In genomic region chr10:24884316-24884715, GRCh38 we compare ENCODE assay signal across 24 cellular contexts.
DNase-seq lines count a peak whose midpoint lies in the region; ATAC-seq and TF ChIP-seq lines count a peak whose summit lies in the region.
"Had no signal": no experiment of that assay in that cellular context is flagged by ENCODE, and none has a peak within 500 bp of the region (broad histone marks: within the 10 kb centered on the region; RNA-seq: fewer than 3 reads in every experiment).

No MANE protein-coding gene starts in this region.

- no peak for TF ChIP-seq CTCF in activated B cell treated with CpG ODN at 0.5 μM for 24 hours (IDR thresholded peaks at IDR 0.05)
- TF ChIP-seq CTCF in mucosa of descending colon (IDR thresholded peaks at IDR 0.05), result no peak

- ATAC-seq in activated naive CD8-positive, alpha-beta T cell treated with anti-CD3 and anti-CD28 coated beads, Interleukin-2, amount 10 ng/mL, durations not matched to agents 7 days and 5 days (ENCODE audit: low read depth), result no peak
- ATAC-seq in activated naive CD8-positive, alpha-beta T cell treated with anti-CD3 and anti-CD28 coated beads, Interleukin-2, amount 50 U/mL, for 24 hours, result no peak
- no peak for ATAC-seq in activated B cell treated with CpG ODN at 0.5 μM for 24 hours (ENCODE audit: low read depth)
- no peak for ATAC-seq in HG03457 (IDR thresholded peaks at IDR 0.05; ENCODE audit: unreplicated experiment)
- no peak for ATAC-seq in mucosa of descending colon
- ATAC-seq: gastrocnemius medialis, SK-N-SH treated with all-trans-retinoic acid at 6 μM for 48 hours had no signal

- peak overlapping the region; percentile 16 for H3K27ac ChIP-seq in iPS-18a (ENCODE audit: low read length)
- H3K27ac ChIP-seq: esophagus squamous epithelium, gastrocnemius medialis, neutrophil, suprapubic skin, WERI-Rb-1 had no signal

- no peaks in the 10 kb centered on the region for H3K27me3 Mint-ChIP-seq in activated naive CD8-positive, alpha-beta T cell treated with anti-CD3 and anti-CD28 coated beads, Interleukin-2, amount 10 ng/mL, durations not matched to agents 7 days and 5 days
- no peaks in the 10 kb centered on the region for H3K27me3 Mint-ChIP-seq in activated naive CD8-positive, alpha-beta T cell treated with anti-CD3 and anti-CD28 coated beads, Interleukin-2, amount 50 U/mL, for 24 hours
- H3K27me3 Mint-ChIP-seq in activated B cell treated with CpG ODN at 0.5 μM for 24 hours, result no peaks in the 10 kb centered on the region

- CTCF ChIA-PET in activated B cell treated with CpG ODN at 0.5 μM for 24 hours (lab: Charles Lee), result no interaction called here

- peaks cover 42% of the 10 kb centered on the region for H3K4me1 Mint-ChIP-seq in activated naive CD8-positive, alpha-beta T cell treated with anti-CD3 and anti-CD28 coated beads, Interleukin-2, amount 10 ng/mL, durations not matched to agents 7 days and 5 days
- peaks cover 67% of the 10 kb centered on the region for H3K4me1 Mint-ChIP-seq in activated naive CD8-positive, alpha-beta T cell treated with anti-CD3 and anti-CD28 coated beads, Interleukin-2, amount 50 U/mL, for 24 hours
- H3K4me1 Mint-ChIP-seq in activated B cell treated with CpG ODN at 0.5 μM for 24 hours, result peaks cover 44% of the 10 kb centered on the region

- peaks cover 12% of the 10 kb centered on the region for H3K4me1 ChIP-seq in iPS-18a (ENCODE audit: control insufficient read depth, low read depth, low read length)
- no peaks in the 10 kb centered on the region for H3K4me1 ChIP-seq in mucosa of descending colon (ENCODE audit: low read depth)
- H3K4me1 ChIP-seq: BE2C, gastrocnemius medialis had no signal

- H3K9ac ChIP-seq in iPS-18a (ENCODE audit: low read length), result no peak overlapping the region

- peaks cover 6% of the 10 kb centered on the region for H3K9me3 Mint-ChIP-seq in activated naive CD8-positive, alpha-beta T cell treated with anti-CD3 and anti-CD28 coated beads, Interleukin-2, amount 10 ng/mL, durations not matched to agents 7 days and 5 days
- peaks cover 7% of the 10 kb centered on the region for H3K9me3 Mint-ChIP-seq in activated naive CD8-positive, alpha-beta T cell treated with anti-CD3 and anti-CD28 coated beads, Interleukin-2, amount 50 U/mL, for 24 hours
- no peaks in the 10 kb centered on the region for H3K9me3 Mint-ChIP-seq in activated B cell treated with CpG ODN at 0.5 μM for 24 hours
- H3K9me3 Mint-ChIP-seq: HFFc6 had no signal

- H3K27ac Mint-ChIP-seq in activated naive CD8-positive, alpha-beta T cell treated with anti-CD3 and anti-CD28 coated beads, Interleukin-2, amount 10 ng/mL, durations not matched to agents 7 days and 5 days, result peak overlapping the region; percentile 49
- no peak overlapping the region for H3K27ac Mint-ChIP-seq in activated naive CD8-positive, alpha-beta T cell treated with anti-CD3 and anti-CD28 coated beads, Interleukin-2, amount 50 U/mL, for 24 hours
- H3K27ac Mint-ChIP-seq in activated B cell treated with CpG ODN at 0.5 μM for 24 hours, result peak overlapping the region; percentile 24
- H3K27ac Mint-ChIP-seq: HFFc6 had no signal

- no peaks in the 10 kb centered on the region for H3K27me3 ChIP-seq in iPS-18a (ENCODE audit: control insufficient read depth, insufficient read depth, low read length)
- H3K27me3 ChIP-seq: BE2C, esophagus squamous epithelium, gastrocnemius medialis, neutrophil, suprapubic skin had no signal

- POLR2A ChIA-PET in activated naive CD8-positive, alpha-beta T cell treated with anti-CD3 and anti-CD28 coated beads, Interleukin-2, amount 10 ng/mL, durations not matched to agents 7 days and 5 days (lab: Charles Lee), result interaction anchor here (1.9 kb wide), 1 partner anchor 161 kb away, joined by 7 read pairs; the partner anchor contains the start of gene ARHGAP21
- POLR2A ChIA-PET in activated B cell treated with CpG ODN at 0.5 μM for 24 hours (lab: Charles Lee), result interaction anchor here (0.7 kb wide), 1 partner anchor 236 kb away, joined by 3 read pairs; no protein-coding TSS in a partner anchor

- intact Hi-C loops in activated B cell treated with CpG ODN at 0.5 μM for 24 hours (cut with micrococcal nuclease) (loop anchor here (10.0 kb wide), 2 partner anchors 240 to 1450 kb away; partner anchors contain the start of gene OTUD1), mucosa of descending colon (cut with DNase I, micrococcal nuclease) (no loop called here)

- H3K9me3 ChIP-seq in iPS-18a (ENCODE audit: control insufficient read depth, low read depth, low read length), result no peaks in the 10 kb centered on the region
- H3K9me3 ChIP-seq in mucosa of descending colon, result no peaks in the 10 kb centered on the region
- H3K9me3 ChIP-seq: BE2C, esophagus squamous epithelium, gastrocnemius medialis, neutrophil, suprapubic skin had no signal

- DNase-seq in activated naive CD8-positive, alpha-beta T cell treated with anti-CD3 and anti-CD28 coated beads, Interleukin-2, amount 10 ng/mL, durations not matched to agents 7 days and 5 days, result no peak
- no peak for DNase-seq in activated naive CD8-positive, alpha-beta T cell treated with anti-CD3 and anti-CD28 coated beads, Interleukin-2, amount 50 U/mL, for 24 hours
- DNase-seq in activated B cell treated with CpG ODN at 0.5 μM for 24 hours, result no peak
- peak; percentile 55 for DNase-seq in smooth muscle cell of the brain vasculature (ENCODE audit: low read depth, low spot score)
- DNase-seq in activated CD4-positive, alpha-beta T cell treated with anti-CD3 and anti-CD28 coated beads for 48 hours, result no peak
- no peak for DNase-seq in mucosa of descending colon
- DNase-seq: activated CD4-positive, alpha-beta T cell treated with anti-CD3 and anti-CD28 coated beads, Interleukin-2, amount 50 U/mL, for 1 hour; activated naive CD4-positive, alpha-beta T cell treated with anti-CD3 and anti-CD28 coated beads, Interleukin-2, amount 50 U/mL, for 16 hours; BE2C; effector memory CD4-positive, alpha-beta T cell; esophagus squamous epithelium; gastrocnemius medialis; HFFc6; NCI-H1105; NCI-H2029 treated with DMSO at 0.1 percent for 48 hours; NCI-H226; NCI-H748 treated with DMSO at 0.1 percent for 48 hours; T-helper 9 cell; WERI-Rb-1 had no signal

- H3K4me3 Mint-ChIP-seq in activated naive CD8-positive, alpha-beta T cell treated with anti-CD3 and anti-CD28 coated beads, Interleukin-2, amount 10 ng/mL, durations not matched to agents 7 days and 5 days, result no peak overlapping the region
- no peak overlapping the region for H3K4me3 Mint-ChIP-seq in activated naive CD8-positive, alpha-beta T cell treated with anti-CD3 and anti-CD28 coated beads, Interleukin-2, amount 50 U/mL, for 24 hours
- no peak overlapping the region for H3K4me3 Mint-ChIP-seq in activated B cell treated with CpG ODN at 0.5 μM for 24 hours
- H3K4me3 Mint-ChIP-seq: HFFc6 had no signal

- H3K36me3 ChIP-seq in iPS-18a (ENCODE audit: control insufficient read depth, low read depth, low read length) (no peaks in the 10 kb centered on the region), mucosa of descending colon (ENCODE audit: low read depth) (no peaks in the 10 kb centered on the region)
- H3K36me3 ChIP-seq: BE2C, esophagus squamous epithelium, gastrocnemius medialis, neutrophil, suprapubic skin, WERI-Rb-1 had no signal

- H3K36me3 Mint-ChIP-seq in activated naive CD8-positive, alpha-beta T cell treated with anti-CD3 and anti-CD28 coated beads, Interleukin-2, amount 10 ng/mL, durations not matched to agents 7 days and 5 days, result peaks cover 19% of the 10 kb centered on the region
- peaks cover 8% of the 10 kb centered on the region for H3K36me3 Mint-ChIP-seq in activated naive CD8-positive, alpha-beta T cell treated with anti-CD3 and anti-CD28 coated beads, Interleukin-2, amount 50 U/mL, for 24 hours (ENCODE audit: low read depth)
- peaks cover 5% of the 10 kb centered on the region for H3K36me3 Mint-ChIP-seq in activated B cell treated with CpG ODN at 0.5 μM for 24 hours (ENCODE audit: low read depth)

- H3K4me3 ChIP-seq in iPS-18a (ENCODE audit: low read length) (no peak overlapping the region), mucosa of descending colon (no peak overlapping the region)
- H3K4me3 ChIP-seq: esophagus squamous epithelium, gastrocnemius medialis, suprapubic skin had no signal
